In the genomic region with DNA sequence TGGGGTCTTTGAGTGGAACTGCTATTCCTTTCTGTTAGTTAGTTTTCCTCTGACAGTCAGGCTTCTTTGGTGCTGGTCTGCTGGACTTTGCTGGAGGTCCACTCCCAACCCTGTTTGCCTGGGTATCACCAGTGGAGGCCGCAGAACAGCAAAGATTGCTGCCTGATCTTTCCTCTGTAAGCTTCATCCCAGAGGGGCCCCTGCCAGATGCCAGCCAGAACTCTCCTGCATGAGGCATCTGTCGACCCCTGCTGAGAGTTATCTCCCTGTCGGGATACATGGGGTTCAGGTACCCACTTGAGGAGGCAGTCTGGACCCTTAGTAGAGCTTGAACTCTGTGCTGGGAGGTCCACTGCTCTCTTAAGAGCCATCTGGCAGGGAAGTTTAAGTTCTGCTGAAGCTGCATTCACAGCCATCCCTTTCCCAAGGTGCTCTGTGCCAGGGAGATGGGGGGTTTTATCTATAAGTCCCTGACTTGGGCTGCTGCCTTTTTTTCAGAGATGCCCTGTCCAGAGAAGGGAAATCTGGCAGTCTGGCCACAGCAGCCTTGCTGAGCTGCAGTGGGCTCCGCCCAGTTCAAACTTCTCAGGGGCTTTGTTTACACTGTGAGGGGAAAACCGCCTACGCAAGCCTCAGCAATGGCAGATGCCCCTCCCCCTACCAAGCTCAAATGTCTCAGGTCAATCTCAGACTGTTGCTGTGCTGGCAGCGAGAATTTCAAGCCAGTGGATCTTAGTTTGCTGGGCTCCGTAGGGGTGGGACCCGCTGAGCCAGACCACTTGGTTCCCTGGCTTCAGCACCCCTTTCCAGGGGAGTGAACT, we compare ENCODE assay signal across 19 cellular contexts.
DNase-seq lines count a peak whose midpoint lies in the region; ATAC-seq and TF ChIP-seq lines count a peak whose summit lies in the region.
"Had no signal": no experiment of that assay in that cellular context is flagged by ENCODE, and none has a peak within 500 bp of the region (broad histone marks: within the 10 kb centered on the region; RNA-seq: fewer than 3 reads in every experiment).

No MANE protein-coding gene starts in this region.

- WGBS in endodermal cell (ENCODE audit: insufficient coverage in 1 of 2, insufficient read length in 1 of 2), 2 experiments: 42 to 59% methylated on average over 5 to 9 of the region's 9 CpGs

- H3K4me3 Mint-ChIP-seq in endodermal cell: peak overlapping the region; percentile 26
- no peak overlapping the region for H3K4me3 Mint-ChIP-seq in nephron
- H3K4me3 Mint-ChIP-seq: activated CD4-positive, alpha-beta memory T cell treated with anti-CD3 and anti-CD28 coated beads, Interleukin-2, amount 10 ng/mL, durations not matched to agents 7 days and 5 days; activated T-helper 17 cell treated with anti-CD3 and anti-CD28 coated beads, Interleukin-2, amount 50 U/mL, for 72 hours; natural killer cell treated with Interleukin-12 subunit alpha and Interleukin-12 subunit beta and Interleukin-15 and Interleukin-18, amount 100 ng/mL, for 72 hours had no signal

- H3K9me3 Mint-ChIP-seq in endodermal cell: peaks cover 48% of the 10 kb centered on the region
- H3K9me3 Mint-ChIP-seq in nephron: peaks cover 33% of the 10 kb centered on the region

- no peak overlapping the region for H3K27ac Mint-ChIP-seq in endodermal cell
- H3K27ac Mint-ChIP-seq in nephron: peak overlapping the region in 2 of 3 experiments; percentile 33 to 45
- H3K27ac Mint-ChIP-seq: activated CD4-positive, alpha-beta memory T cell treated with anti-CD3 and anti-CD28 coated beads, Interleukin-2, amount 10 ng/mL, durations not matched to agents 7 days and 5 days; activated T-helper 17 cell treated with anti-CD3 and anti-CD28 coated beads, Interleukin-2, amount 50 U/mL, for 72 hours had no signal

- peaks cover 2% of the 10 kb centered on the region for H3K27me3 Mint-ChIP-seq in endodermal cell (ENCODE audit: insufficient read depth)
- no peaks in the 10 kb centered on the region for H3K27me3 Mint-ChIP-seq in nephron (ENCODE audit: low read depth)

- no peaks in the 10 kb centered on the region; the same call in 1 of the 2 replicates for H3K9me3 ChIP-seq in ES-I3 (ENCODE audit: control insufficient read depth, insufficient read depth, low read length)
- peaks cover 35% of the 10 kb centered on the region for H3K9me3 ChIP-seq in endodermal cell (ENCODE audit: control insufficient read depth, low read length)
- H3K9me3 ChIP-seq: esophagus squamous epithelium, vagina had no signal

- H3K36me3 Mint-ChIP-seq in endodermal cell (ENCODE audit: low read depth) (peaks cover 2% of the 10 kb centered on the region), nephron (ENCODE audit: low read depth) (peaks cover 4% of the 10 kb centered on the region)

- H3K4me1 Mint-ChIP-seq in endodermal cell (peaks cover 26% of the 10 kb centered on the region), nephron (peaks cover 6% of the 10 kb centered on the region)
- H3K4me1 Mint-ChIP-seq: activated CD4-positive, alpha-beta memory T cell treated with anti-CD3 and anti-CD28 coated beads, Interleukin-2, amount 10 ng/mL, durations not matched to agents 7 days and 5 days; activated T-helper 17 cell treated with anti-CD3 and anti-CD28 coated beads, Interleukin-2, amount 50 U/mL, for 72 hours had no signal

- H3K36me3 ChIP-seq in ES-I3 (ENCODE audit: insufficient read depth, low read length) (no peaks in the 10 kb centered on the region), endodermal cell (ENCODE audit: control insufficient read depth, insufficient read depth, low read length) (no peaks in the 10 kb centered on the region)
- H3K36me3 ChIP-seq: esophagus squamous epithelium, vagina had no signal

- no peaks in the 10 kb centered on the region for H3K27me3 ChIP-seq in endodermal cell (ENCODE audit: control insufficient read depth, insufficient read depth, low read length, poor library complexity, severe bottlenecking)
- H3K27me3 ChIP-seq: vagina had no signal

- peak overlapping the region; percentile 53 for H3K4me3 ChIP-seq in endodermal cell (ENCODE audit: low read length)
- H3K4me3 ChIP-seq: esophagus squamous epithelium, SK-N-MC, vagina had no signal

- H3K9ac ChIP-seq in ES-I3 (ENCODE audit: low read depth, low read length) (peak overlapping the region; percentile 40), endodermal cell (ENCODE audit: extremely low read depth, low read length, poor library complexity, severe bottlenecking) (no peak overlapping the region)

- DNase-seq in NCI-H524 (lab: John Stamatoyannopoulos, UW): peak; percentile 97 to 100
- DNase-seq in endodermal cell: peak; percentile 80
- no peak for DNase-seq in HK-2 (ENCODE audit: unreplicated experiment)
- DNase-seq in GM10248 (ENCODE audit: extremely low spot score): no peak
- DNase-seq: activated CD4-positive, alpha-beta memory T cell treated with anti-CD3 and anti-CD28 coated beads, Interleukin-2, amount 10 ng/mL, durations not matched to agents 7 days and 5 days; amygdala; esophagus squamous epithelium; hypothalamus; MM.1S; NCI-H2107; stimulated activated naive CD8-positive, alpha-beta T cell treated with anti-CD3 and anti-CD28 coated beads, Interleukin-15, Interleukin-2, amounts not matched to agents 100 U/mL and 50 U/mL, for 24 hours had no signal

- CTCF ChIA-PET in GM10248 (lab: Yijun Ruan, JAX): interaction anchor here (1.0 to 1.6 kb wide), 3 partner anchors 10 to 112 kb away, joined by 3 to 4 read pairs (median 3); no protein-coding TSS in a partner anchor

- POLR2A ChIA-PET in GM10248 (lab: Yijun Ruan, JAX): no interaction called here

- ATAC-seq in HG02970 (IDR thresholded peaks at IDR 0.05; ENCODE audit: low FRiP score, unreplicated experiment) (no peak), GM18858 (IDR thresholded peaks at IDR 0.05; ENCODE audit: unreplicated experiment) (no peak)
- ATAC-seq: activated T-helper 17 cell treated with anti-CD3 and anti-CD28 coated beads, Interleukin-2, amount 50 U/mL, for 72 hours; natural killer cell treated with Interleukin-12 subunit alpha and Interleukin-12 subunit beta and Interleukin-15 and Interleukin-18, amount 100 ng/mL, for 72 hours; stimulated activated naive CD8-positive, alpha-beta T cell treated with anti-CD3 and anti-CD28 coated beads, Interleukin-15, Interleukin-2, amounts not matched to agents 100 U/mL and 50 U/mL, for 24 hours had no signal

- TF ChIP-seq CTCF in endodermal cell (conservative IDR thresholded peaks at IDR 0.05) (no peak), nephron (IDR thresholded peaks at IDR 0.05; ENCODE audit: unreplicated experiment in 3 of 3) (no peak), GM10248 (IDR thresholded peaks at IDR 0.05; ENCODE audit: control extremely low read depth, extremely low read depth, low read depth, missing control alignments) (no peak)

- no peak overlapping the region for H3K27ac ChIP-seq in endodermal cell (ENCODE audit: low read depth, low read length)
- H3K27ac ChIP-seq: esophagus squamous epithelium, SK-N-MC, vagina had no signal

- H3K4me1 ChIP-seq in ES-I3 (ENCODE audit: insufficient read depth, low read length) (peaks cover 9% of the 10 kb centered on the region), endodermal cell (ENCODE audit: control insufficient read depth, insufficient read depth, low read length) (no peaks in the 10 kb centered on the region)
- H3K4me1 ChIP-seq: vagina had no signal

Comparison
In these comparisons a context has a peak if more than half of its experiments do, and no peak if none do; other contexts are left out.
1. DNase-seq: peak in NCI-H524 (2 of 2) and endodermal cell (single experiment); none in HK-2 (single experiment) and GM10248 (single experiment).